ENCODE assay signal across 17 cellular contexts in genomic region chr11:113895367-113896155, GRCh38. TPM values are rescaled to one million over a fixed set of nuclear protein-coding genes. Genes with fewer than 3 reads are reported as not detected.
DNase-seq lines count a peak whose midpoint lies in the region; ATAC-seq, FAIRE-seq and TF ChIP-seq lines count a peak whose summit lies in the region.
"Had no signal": no experiment of that assay in that cellular context is flagged by ENCODE, and none has a peak within 500 bp of the region (broad histone marks: within the 10 kb centered on the region; RNA-seq: fewer than 3 reads in every experiment).

No MANE protein-coding gene starts in this region.

- H2BK5ac ChIP-seq in H1 (ENCODE audit: low read depth, low read length): no peak overlapping the region

- no peaks in the 10 kb centered on the region for H3K9me3 ChIP-seq in H1 (ENCODE audit: insufficient read depth in 2 of 2, low read depth in 1 of 2, low read length in 1 of 2)

- H3K23me2 ChIP-seq in H1 (ENCODE audit: low read depth, low read length): no peaks in the 10 kb centered on the region

- H3K23ac ChIP-seq in H1 (ENCODE audit: insufficient read length): no peak overlapping the region

- TF ChIP-seq EP300 in H1 (IDR thresholded peaks at IDR 0.05; ENCODE audit: borderline replicate concordance in 1 of 2, low read depth in 2 of 2, low read length in 2 of 2): no peak

- no peak overlapping the region for H2BK15ac ChIP-seq in H1 (ENCODE audit: low read length)

- H2BK12ac ChIP-seq in H1 (ENCODE audit: low read depth, low read length): no peak overlapping the region

- H3K79me1 ChIP-seq in H1 (ENCODE audit: low read depth, low read length): no peaks in the 10 kb centered on the region

- no peaks in the 10 kb centered on the region for H3K36me3 ChIP-seq in H1 (ENCODE audit: control insufficient read depth in 2 of 4, insufficient read depth in 4 of 4, low read length in 3 of 4)

- DNase-seq in NCI-H510A treated with DMSO at 0.1 percent for 48 hours (lab: John Stamatoyannopoulos, UW): peak; percentile 51
- DNase-seq in NCI-H510A (lab: John Stamatoyannopoulos, UW): no peak
- peak; percentile 61 for DNase-seq in NCI-H524 treated with DMSO at 0.1 percent for 48 hours (lab: John Stamatoyannopoulos, UW)
- no peak for DNase-seq in H1 (ENCODE audit: low read depth in 1 of 2, low spot score in 2 of 2)
- no peak for DNase-seq in sciatic nerve (ENCODE audit: low spot score)
- no peak for DNase-seq in AG20443 (ENCODE audit: low spot score)
- no peak for DNase-seq in NCI-H2196 treated with DMSO at 0.1 percent for 48 hours (lab: John Stamatoyannopoulos, UW; ENCODE audit: unreplicated experiment)
- DNase-seq: activated gamma-delta T cell, DMS 273 treated with DMSO at 0.1 percent for 48 hours had no signal

- CTCF ChIA-PET in H1 (lab: Charles Lee; ENCODE audit: partially characterized antibody): interaction anchor here (0.6 to 12.0 kb wide), 66 partner anchors 8 to 385 kb away, joined by 3 to 132 read pairs (median 5); partner anchors contain the start of genes HTR3A and HTR3B

- H3K56ac ChIP-seq in H1 (replicated peaks; ENCODE audit: insufficient read length, low read depth, low read length): no peak overlapping the region

- H3K27ac ChIP-seq in H1 (ENCODE audit: low read depth, low read length): no peak overlapping the region

- TF ChIP-seq RAD21 in H1 (IDR thresholded peaks at IDR 0.05 in 1 of 2, conservative IDR thresholded peaks at IDR 0.05 in 1 of 2; ENCODE audit: low read depth in 2 of 2, low read length in 2 of 2): no peak

- no peak overlapping the region for H3K4me3 ChIP-seq in H1 (ENCODE audit: extremely low read depth in 1 of 4, insufficient read depth in 2 of 4, low read depth in 3 of 4, low read length in 4 of 4)
- H3K4me3 ChIP-seq: lung had no signal

- no peak overlapping the region for H3K9ac ChIP-seq in H1 (replicated peaks in 1 of 4; ENCODE audit: extremely low read depth in 1 of 4, low read depth in 3 of 4, low read length in 3 of 4)

- no peak overlapping the region for H3K4ac ChIP-seq in H1 (replicated peaks; ENCODE audit: insufficient read length, low read depth, low read length)

- H4K5ac ChIP-seq in H1 (ENCODE audit: insufficient read length, low read depth, low read length): no peak overlapping the region

- 0 out of 4 replicates have a peak, but pooled peaks of 1 of the 3 experiments have one; percentile 9 for TF ChIP-seq CTCF in H1 (IDR thresholded peaks at IDR 0.05; ENCODE audit: control extremely low read depth in 1 of 3, insufficient read depth in 1 of 3, low read depth in 1 of 3, low read length in 3 of 3)

- H3K27me3 ChIP-seq in H1 (replicated peaks in 1 of 4; ENCODE audit: control insufficient read depth in 3 of 4, extremely low read depth in 1 of 4, insufficient read depth in 3 of 4, low read length in 3 of 4): no peaks in the 10 kb centered on the region

- H3K4me1 ChIP-seq in H1 (replicated peaks in 1 of 4; ENCODE audit: control insufficient read depth in 3 of 4, insufficient read depth in 4 of 4, low read length in 3 of 4): peaks cover 0 to 13% (median 2%) of the 10 kb centered on the region in 4 experiments; a peak in 4 of 7 replicates

- H4K91ac ChIP-seq in H1 (replicated peaks; ENCODE audit: insufficient read length, low read length): no peak overlapping the region

- no peak overlapping the region for H3K14ac ChIP-seq in H1 (ENCODE audit: insufficient read length)

- no peak for FAIRE-seq in H1 (lab: Jason Lieb, UNC)
- FAIRE-seq: bronchial epithelial cell had no signal

- no peak for TF ChIP-seq POLR2A in H1 (IDR thresholded peaks at IDR 0.05; ENCODE audit: control extremely low read depth in 1 of 2, low read depth in 2 of 2, low read length in 2 of 2)

- no peak overlapping the region for H4K8ac ChIP-seq in H1 (ENCODE audit: extremely low read depth, insufficient read depth, low read length)

- no peak overlapping the region for H3K18ac ChIP-seq in H1 (ENCODE audit: extremely low read depth, low read length)

- peak overlapping the region; percentile 4 to 44; a peak in 1 of 4 replicates for H3K4me2 ChIP-seq in H1 (ENCODE audit: insufficient read depth in 1 of 2, low read depth in 2 of 2, low read length in 2 of 2)

- H3K79me2 ChIP-seq in H1 (ENCODE audit: control insufficient read depth in 1 of 2, insufficient read depth in 2 of 2, low read length in 2 of 2): no peaks in the 10 kb centered on the region

- no peak overlapping the region for H2AK5ac ChIP-seq in H1 (ENCODE audit: low read depth, low read length)

- H4K20me1 ChIP-seq in H1 (replicated peaks in 1 of 2; ENCODE audit: control insufficient read depth in 1 of 2, insufficient read depth in 2 of 2, low read length in 2 of 2): no peaks in the 10 kb centered on the region

- POLR2A ChIA-PET in H1 (lab: Charles Lee; ENCODE audit: partially characterized antibody): interaction anchor here (0.8 to 4.2 kb wide), 4 partner anchors 12 to 33 kb away, joined by 3 to 20 read pairs (median 4); partner anchors contain the start of gene USP28

- H2BK120ac ChIP-seq in H1 (replicated peaks; ENCODE audit: low read depth, low read length): no peak overlapping the region

- WGBS in H1 (ENCODE audit: extremely low coverage in 1 of 2, insufficient coverage in 1 of 2, insufficient read length in 1 of 2, insufficient replicate concordance in 2 of 2, low coverage in 1 of 2, low lambda C conversion rate in 2 of 2, missing lambda C conversion rate in 1 of 2), 2 experiments: 61% methylated on average over 10 of the region's 10 CpGs; no CpG with 5 or more reads in 1 of the 2 experiments

- no peak overlapping the region for H2BK20ac ChIP-seq in H1 (ENCODE audit: low read length)

- ATAC-seq in sciatic nerve: peak; percentile 65
- ATAC-seq in GM19328 (IDR thresholded peaks at IDR 0.05; ENCODE audit: unreplicated experiment): no peak

- H2AFZ ChIP-seq in H1 (ENCODE audit: low read length): no peak overlapping the region

- intact Hi-C loops in sciatic nerve (cut with DNase I): no loop called here

TF ChIP-seq in H1, 55 proteins besides CTCF, POLR2A, EP300 and RAD21 (continues in another document):
- TF ChIP-seq YY1 (IDR thresholded peaks at IDR 0.05; ENCODE audit: low read depth, low read length) (no peak), RNF2 (IDR thresholded peaks at IDR 0.05; ENCODE audit: borderline replicate concordance, low read depth, low read length, missing control alignments, poor library complexity, severe bottlenecking) (no peak)

RNA-seq across cellular contexts. Expression of gene HTR3B, which starts 9.0 kb away (rescaled TPM):
- total RNA-seq in H1 (2021; fragmentation: NEBNext Ultra II Directional; extraction: Animal tissue kit (Norgen Biotek cat#: 25700)): not detected in 2 replicates
- polyA plus RNA-seq in H1 (2011; rRNA removed): not detected in 2 replicates
- polyA plus RNA-seq in H1 (2011; cell fraction: cytosol; rRNA removed): not detected
- polyA plus RNA-seq in H1 (2011; cell fraction: nucleus; rRNA removed): not detected
- polyA plus RNA-seq in H1 (2012, experiment 1 of 2): not detected in 4 replicates
- not detected for polyA plus RNA-seq in H1 (2012, experiment 2 of 2)
- not detected for polyA plus RNA-seq in H1 (2013, experiment 1 of 2)
- not detected for polyA plus RNA-seq in H1 (2013, experiment 2 of 2)
- polyA minus RNA-seq in H1 (2011; rRNA and poly(A)+ RNA removed): not detected in 2 replicates
- polyA minus RNA-seq in H1 (2011; cell fraction: cytosol; rRNA and poly(A)+ RNA removed): not detected
- polyA minus RNA-seq in H1 (2011; cell fraction: nucleus; rRNA and poly(A)+ RNA removed): not detected
- not detected for total RNA-seq in sciatic nerve
- total RNA-seq: activated CD4-positive, alpha-beta memory T cell treated with anti-CD3 and anti-CD28 coated beads for 36 hours; bronchial epithelial cell; endothelial cell of umbilical vein; lung; OCI-LY7; T-helper 1 cell treated with Interleukin-12 subunit alpha and Interleukin-12 subunit beta and Interleukin-4 antibody, amounts not matched to agents 30 ng/mL and 1 ng/mL, for 36 hours had no signal
- polyA plus RNA-seq: AG04450, endothelial cell of umbilical vein had no signal

RNA-seq across cellular contexts. Expression of gene USP28, which starts 20.2 kb away (rescaled TPM):
- total RNA-seq in H1 (2021; fragmentation: NEBNext Ultra II Directional; extraction: Animal tissue kit (Norgen Biotek cat#: 25700)): 110 and 119 TPM in 2 replicates
- 54.0 and 82.6 TPM in 2 replicates for polyA plus RNA-seq in H1 (2011; rRNA removed)
- 81.9 TPM for polyA plus RNA-seq in H1 (2011; cell fraction: cytosol; rRNA removed)
- polyA plus RNA-seq in H1 (2011; cell fraction: nucleus; rRNA removed): 144 TPM
- 58.4 to 104 TPM (median 79.7 TPM) in 4 replicates for polyA plus RNA-seq in H1 (2012, experiment 1 of 2)
- 7.9 TPM for polyA plus RNA-seq in H1 (2012, experiment 2 of 2)
- 61.1 TPM for polyA plus RNA-seq in H1 (2013, experiment 1 of 2)
- polyA plus RNA-seq in H1 (2013, experiment 2 of 2): 63.0 TPM
- 177 and 222 TPM in 2 replicates for polyA minus RNA-seq in H1 (2011; rRNA and poly(A)+ RNA removed)
- polyA minus RNA-seq in H1 (2011; cell fraction: cytosol; rRNA and poly(A)+ RNA removed): 83.5 TPM
- polyA minus RNA-seq in H1 (2011; cell fraction: nucleus; rRNA and poly(A)+ RNA removed): 156 TPM
- 23.0 TPM for total RNA-seq in sciatic nerve

Comparison
In these comparisons a context has a peak if more than half of its experiments do, and no peak if none do; other contexts are left out.
1. DNase-seq: peak in NCI-H510A treated with DMSO at 0.1 percent for 48 hours (single experiment) and NCI-H524 treated with DMSO at 0.1 percent for 48 hours (single experiment); none in NCI-H510A (single experiment), H1 (0 of 2), sciatic nerve (single experiment), AG20443 (single experiment) and NCI-H2196 treated with DMSO at 0.1 percent for 48 hours (single experiment).